In the genomic region with DNA sequence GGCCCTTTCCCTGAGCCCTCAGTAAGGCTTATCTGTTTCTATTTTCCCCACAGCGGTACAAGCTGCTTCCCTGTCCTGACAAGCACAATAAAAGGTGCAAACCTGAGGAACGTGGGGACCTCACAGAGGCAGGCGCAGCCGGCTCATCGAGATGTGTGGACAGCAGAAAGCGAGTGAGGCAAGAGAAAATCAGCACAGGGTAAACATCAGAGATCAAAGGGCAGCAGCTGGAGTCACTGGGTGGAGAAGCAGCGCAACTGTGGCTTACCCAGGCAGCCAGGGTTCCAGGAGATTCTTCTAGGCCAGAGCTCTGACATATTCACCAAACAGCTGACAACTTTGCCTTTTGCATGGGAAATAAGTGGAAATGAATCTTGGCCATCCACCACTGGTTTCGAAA, we compare ENCODE assay signal across 1 cellular context.
TF ChIP-seq lines count a peak whose summit lies in the region.

No MANE protein-coding gene starts in this region.

TF ChIP-seq in H1, 55 proteins besides CTCF, POLR2A, EP300 and RAD21:
- TF ChIP-seq GTF2F1 (IDR thresholded peaks at IDR 0.05; ENCODE audit: borderline replicate concordance, low read depth, low read length) (no peak), CBX5 (IDR thresholded peaks at IDR 0.05; ENCODE audit: low read depth, low read length) (no peak), RXRA (IDR thresholded peaks at IDR 0.05; ENCODE audit: insufficient read depth, low read depth, low read length) (no peak), MAFK (IDR thresholded peaks at IDR 0.05; ENCODE audit: low read depth, low read length) (no peak), CBX8 (IDR thresholded peaks at IDR 0.05; ENCODE audit: borderline replicate concordance, low read depth, low read length) (no peak), KDM4A (IDR thresholded peaks at IDR 0.05; ENCODE audit: low read depth, low read length, severe bottlenecking) (no peak), ATF3 (IDR thresholded peaks at IDR 0.05; ENCODE audit: insufficient read depth, low read depth, low read length) (no peak), SIX5 (IDR thresholded peaks at IDR 0.05; ENCODE audit: low read depth, low read length) (no peak)
- TF ChIP-seq, protein P1, sequence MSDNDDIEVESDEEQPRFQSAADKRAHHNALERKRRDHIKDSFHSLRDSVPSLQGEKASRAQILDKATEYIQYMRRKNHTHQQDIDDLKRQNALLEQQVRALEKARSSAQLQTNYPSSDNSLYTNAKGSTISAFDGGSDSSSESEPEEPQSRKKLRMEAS (IDR thresholded peaks at IDR 0.05), result no peak
